8 cellular contexts compared by ENCODE assay signal in genomic region chr2:144519934-144520717, GRCh38. TPM values are rescaled to one million over a fixed set of nuclear protein-coding genes. Genes with fewer than 3 reads are reported as not detected.
A peak's percentile ranks its signal among the peaks of the same experiment; 100 is the strongest.
DNase-seq lines count a peak whose midpoint lies in the region; ATAC-seq, FAIRE-seq and TF ChIP-seq lines count a peak whose summit lies in the region.

Gene ZEB2, minus strand, starts transcription at chr2:144520119. Its CDS starts 2,769 bp downstream, at chr2:144517350.

- H3K36me3 ChIP-seq in HUES64 (ENCODE audit: insufficient read depth, low read length): no peaks in the 10 kb centered on the region
- no peaks in the 10 kb centered on the region for H3K36me3 ChIP-seq in thymus (ENCODE audit: control insufficient read depth, insufficient read depth)

- H3K36me3 Mint-ChIP-seq in endothelial cell (ENCODE audit: low read depth, unreplicated experiment): peaks cover 14% of the 10 kb centered on the region

- H3K4me1 ChIP-seq in HUES64 (ENCODE audit: insufficient read depth, low read length) (peaks cover 46% of the 10 kb centered on the region), thymus (ENCODE audit: control insufficient read depth, insufficient read depth, low read length) (peaks cover 15% of the 10 kb centered on the region)

- peak within 1 kb of the TSS; percentile 81 for H3K4me3 Mint-ChIP-seq in endothelial cell (ENCODE audit: unreplicated experiment)

- peaks cover 17% of the 10 kb centered on the region for H3K27me3 Mint-ChIP-seq in endothelial cell (ENCODE audit: unreplicated experiment)

- DNase-seq in D721Med (ENCODE audit: insufficient read length, low spot score) (no peak), SW480 (ENCODE audit: low spot score) (peak; percentile 29), endothelial cell (ENCODE audit: low spot score) (peak; percentile 50), mesenteric fat pad (ENCODE audit: low spot score) (no peak)
- DNase-seq in central memory CD4-positive, alpha-beta T cell: no peak

- H3K27me3 ChIP-seq in HUES64 (ENCODE audit: insufficient read depth, low read length) (peaks cover 73% of the 10 kb centered on the region), thymus (ENCODE audit: control insufficient read depth, insufficient read depth) (peaks cover 20% of the 10 kb centered on the region)

- peak within 1 kb of the TSS; percentile 75 for H3K4me3 ChIP-seq in HUES64 (ENCODE audit: low read length)
- H3K4me3 ChIP-seq in thymus (ENCODE audit: low read length): peak within 1 kb of the TSS; percentile 41

- H3K9me3 Mint-ChIP-seq in endothelial cell (ENCODE audit: unreplicated experiment): no peaks in the 10 kb centered on the region

- ATAC-seq in GM19324 (IDR thresholded peaks at IDR 0.05; ENCODE audit: low FRiP score, unreplicated experiment): no peak

- TF ChIP-seq CTCF in D721Med (IDR thresholded peaks at IDR 0.05; ENCODE audit: insufficient read depth, missing control alignments): peak; percentile 53
- TF ChIP-seq CTCF in endothelial cell (IDR thresholded peaks at IDR 0.05; ENCODE audit: unreplicated experiment): peak; percentile 52

- WGBS in HUES64: 4% methylated on average over 23 of the region's 29 CpGs
- WGBS in thymus: 10% methylated on average over 29 of the region's 29 CpGs

- H3K4me1 Mint-ChIP-seq in endothelial cell (ENCODE audit: unreplicated experiment): peaks cover 32% of the 10 kb centered on the region

- no peak for FAIRE-seq in D721Med (lab: Jason Lieb, UNC)

- H3K9me3 ChIP-seq in HUES64 (ENCODE audit: insufficient read depth, low read depth, low read length) (no peaks in the 10 kb centered on the region), thymus (ENCODE audit: control insufficient read depth) (no peaks in the 10 kb centered on the region)

- H3K9ac ChIP-seq in HUES64 (ENCODE audit: low read depth, low read length): peak within 1 kb of the TSS; percentile 1; the same call in 1 of the 2 replicates

- H3K27ac ChIP-seq in HUES64 (ENCODE audit: low read depth, low read length) (no peak within 1 kb of the TSS), thymus (ENCODE audit: low read depth) (peak within 1 kb of the TSS; percentile 70)

- no peak within 1 kb of the TSS for H3K27ac Mint-ChIP-seq in endothelial cell (ENCODE audit: unreplicated experiment)

RNA-seq across cellular contexts. Expression of gene ZEB2, which starts in this region (rescaled TPM):
- polyA plus RNA-seq in HUES64 (2013, experiment 1 of 2): 16.7 TPM
- polyA plus RNA-seq in HUES64 (2013, experiment 2 of 2): 24.0 TPM
- total RNA-seq in endothelial cell (ENCODE audit: unreplicated experiment) (109 TPM), mesenteric fat pad (329 TPM)
- 16.1 TPM for polyA plus RNA-seq in thymus

Comparison
In these comparisons a context has a peak if more than half of its experiments do, and no peak if none do; other contexts are left out.
1. DNase-seq: peak in SW480 (single experiment) and endothelial cell (single experiment); none in D721Med (single experiment), mesenteric fat pad (single experiment) and central memory CD4-positive, alpha-beta T cell (single experiment).